In genomic region chr21:16388291-16388690, GRCh38 we compare ENCODE assay signal across 29 cellular contexts.
"Had no signal": no experiment of that assay in that cellular context is flagged by ENCODE, and none has a peak within 500 bp of the region (broad histone marks: within the 10 kb centered on the region; RNA-seq: fewer than 3 reads in every experiment).

No MANE protein-coding gene starts in this region.

- H3K9me3 ChIP-seq: adrenal gland, body of pancreas, colonic mucosa, gastrocnemius medialis, heart left ventricle had no signal

- H3K27ac ChIP-seq: adrenal gland, body of pancreas, cardiac muscle cell, colonic mucosa, gastrocnemius medialis, heart left ventricle, WERI-Rb-1 had no signal

- DNase-seq: activated B cell treated with CpG ODN at 0.5 μM for 24 hours; activated CD4-positive, alpha-beta T cell treated with anti-CD3 and anti-CD28 coated beads for 48 hours; activated CD4-positive, alpha-beta T cell treated with anti-CD3 and anti-CD28 coated beads, Interleukin-2, amount 50 U/mL, for 1 hour; activated CD4-positive, alpha-beta T cell treated with anti-CD3 and anti-CD28 coated beads, Interleukin-2, amount 50 U/mL, for 48 hours; activated CD8-positive, alpha-beta memory T cell treated with anti-CD3 and anti-CD28 coated beads for 24 hours; activated CD8-positive, alpha-beta T cell treated with anti-CD3 and anti-CD28 coated beads for 36 hours; activated effector memory CD4-positive, alpha-beta T cell treated with anti-CD3 and anti-CD28 coated beads, Interleukin-2, amount 50 U/mL, for 16 hours; activated naive CD4-positive, alpha-beta T cell treated with anti-CD3 and anti-CD28 coated beads for 36 hours; activated naive CD8-positive, alpha-beta T cell treated with anti-CD3 and anti-CD28 coated beads for 36 hours; activated naive CD8-positive, alpha-beta T cell treated with anti-CD3 and anti-CD28 coated beads, Interleukin-2, amount 50 U/mL, for 24 hours; activated T-cell treated with anti-CD3 and anti-CD28 coated beads, Interleukin-2, amount 50 U/mL, for 1 hour; activated T-cell treated with anti-CD3 and anti-CD28 coated beads, Interleukin-2, amount 50 U/mL, for 48 hours; adrenal gland; amygdala; aorta; body of pancreas; central memory CD4-positive, alpha-beta T cell; cerebellar nuclear complex; colonic mucosa; effector CD8-positive, alpha-beta T cell; foreskin fibroblast; gastrocnemius medialis; glutamatergic neuron; heart left ventricle; T-helper 2 cell; WERI-Rb-1 had no signal

- H3K27me3 ChIP-seq: adrenal gland, body of pancreas, cardiac muscle cell, colonic mucosa, gastrocnemius medialis, heart left ventricle had no signal

- H3K36me3 ChIP-seq: adrenal gland, cardiac muscle cell, colonic mucosa, gastrocnemius medialis, heart left ventricle, WERI-Rb-1 had no signal

- H3K4me1 ChIP-seq: adrenal gland, body of pancreas, colonic mucosa, gastrocnemius medialis had no signal

- H3K4me3 ChIP-seq: adrenal gland, body of pancreas, cardiac muscle cell, colonic mucosa, gastrocnemius medialis, heart left ventricle had no signal

- FAIRE-seq: endometrium, endothelial cell of umbilical vein had no signal
